14 cellular contexts compared by ENCODE assay signal in the genomic region with DNA sequence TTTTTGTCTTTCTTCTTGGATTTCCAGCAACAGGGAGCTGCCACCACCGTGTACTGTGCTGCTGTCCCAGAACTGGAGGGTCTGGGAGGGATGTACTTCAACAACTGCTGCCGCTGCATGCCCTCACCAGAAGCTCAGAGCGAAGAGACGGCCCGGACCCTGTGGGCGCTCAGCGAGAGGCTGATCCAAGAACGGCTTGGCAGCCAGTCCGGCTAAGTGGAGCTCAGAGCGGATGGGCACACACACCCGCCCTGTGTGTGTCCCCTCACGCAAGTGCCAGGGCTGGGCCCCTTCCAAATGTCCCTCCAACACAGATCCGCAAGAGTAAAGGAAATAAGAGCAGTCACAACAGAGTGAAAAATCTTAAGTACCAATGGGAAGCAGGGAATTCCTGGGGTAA.
"Had no signal": no experiment of that assay in that cellular context is flagged by ENCODE, and none has a peak within 500 bp of the region (broad histone marks: within the 10 kb centered on the region; RNA-seq: fewer than 3 reads in every experiment).

No MANE protein-coding gene starts in this region.

- H3K36me3 ChIP-seq: brain microvascular endothelial cell, colonic mucosa, pancreas, right atrium auricular region, tibial artery, vagina had no signal

- H3K4me1 ChIP-seq: colonic mucosa, pancreas, right atrium auricular region, tibial artery, vagina had no signal

- DNase-seq: activated effector memory CD4-positive, alpha-beta T cell treated with anti-CD3 and anti-CD28 coated beads, Interleukin-2, amount 50 U/mL, for 16 hours; activated T-cell treated with anti-CD3 and anti-CD28 coated beads, Interleukin-2, amount 50 U/mL, for 4 hours; amniotic stem cell; brain microvascular endothelial cell; colonic mucosa; effector CD8-positive, alpha-beta T cell; pancreas; small intestine; T-helper 2 cell; tibial artery had no signal

- H3K27ac Mint-ChIP-seq: memory B cell had no signal

- H3K4me3 ChIP-seq: colonic mucosa, pancreas, right atrium auricular region, tibial artery, vagina had no signal

- ATAC-seq: activated T-cell treated with anti-CD3 and anti-CD28 coated beads, Interleukin-2, amount 50 U/mL, for 4 hours; left lobe of liver; pancreas had no signal

- H3K27me3 ChIP-seq: brain microvascular endothelial cell, colonic mucosa, pancreas, right atrium auricular region, tibial artery, vagina had no signal

- H3K9me3 ChIP-seq: colonic mucosa, pancreas, vagina had no signal

- H3K27me3 Mint-ChIP-seq: memory B cell had no signal

- H3K4me3 Mint-ChIP-seq: activated T-cell treated with anti-CD3 and anti-CD28 coated beads, Interleukin-2, amount 50 U/mL, for 4 hours; memory B cell had no signal

- H3K27ac ChIP-seq: brain microvascular endothelial cell, colonic mucosa, pancreas, right atrium auricular region, tibial artery, vagina had no signal
